In genomic region chr20:2279245-2279779, GRCh38 we compare ENCODE assay signal across 24 cellular contexts. TPM values are rescaled to one million over a fixed set of nuclear protein-coding genes. Genes with fewer than 3 reads are reported as not detected.
"Had no signal": no experiment of that assay in that cellular context is flagged by ENCODE, and none has a peak within 500 bp of the region (broad histone marks: within the 10 kb centered on the region; RNA-seq: fewer than 3 reads in every experiment).

No MANE protein-coding gene starts in this region.

- H3K36me3 Mint-ChIP-seq: neural progenitor cell had no signal

- H3K36me3 ChIP-seq: gastroesophageal sphincter, heart right ventricle, neural progenitor cell, transverse colon had no signal

- H2AFZ ChIP-seq: neural progenitor cell, parathyroid adenoma had no signal

- H3K27me3 ChIP-seq: neural progenitor cell, transverse colon had no signal

- H3K79me2 ChIP-seq: parathyroid adenoma had no signal

- H3K9me3 Mint-ChIP-seq: activated CD4-positive, alpha-beta T cell treated with anti-CD3 and anti-CD28 coated beads, Interleukin-2, amount 10 ng/mL, durations not matched to agents 24 days and 14 days; activated T-helper 1 cell treated with anti-CD3 and anti-CD28 coated beads, Interleukin-12 subunit alpha, Interleukin-12 subunit beta, Interleukin-2, Interleukin-4 antibody, amounts not matched to agents 30 ng/mL and 10 ng/mL and 1 ng/mL, durations not matched to agents 14 hours and 24 hours and 36 hours; dendritic cell treated with granulocyte-macrophage colony-stimulating factor and Interleukin-4, amounts not matched to agents 40 ng/mL and 50 ng/mL, for 4 days; neural progenitor cell had no signal

- H3K9ac ChIP-seq: neural progenitor cell, parathyroid adenoma had no signal

- H3K4me1 ChIP-seq: gastroesophageal sphincter, parathyroid adenoma, transverse colon had no signal

- DNase-seq: activated B cell treated with CpG ODN at 0.5 μM for 24 hours; activated CD4-positive, alpha-beta T cell treated with anti-CD3 and anti-CD28 coated beads, Interleukin-2, amount 10 ng/mL, durations not matched to agents 24 days and 14 days; activated naive CD4-positive, alpha-beta T cell treated with Interleukin-2 at 50 U/mL for 16 hours; aorta; cerebellar nuclear complex; heart right ventricle; left colon; midbrain; retina; stimulated activated CD4-positive, alpha-beta T cell treated with anti-CD3 and anti-CD28 coated beads, Interleukin-15, amount 100 ng/mL, for 24 hours; stimulated activated CD4-positive, alpha-beta T cell treated with anti-CD3 and anti-CD28 coated beads, Interleukin-4, amount 100 ng/mL, for 1 hour; stimulated activated naive CD4-positive, alpha-beta T cell; SW 1271; transverse colon had no signal

- H3K4me2 ChIP-seq: neural progenitor cell had no signal

- H3K27ac Mint-ChIP-seq: activated B cell treated with CpG ODN at 0.5 μM for 24 hours; activated CD4-positive, alpha-beta T cell treated with anti-CD3 and anti-CD28 coated beads, Interleukin-2, amount 10 ng/mL, durations not matched to agents 24 days and 14 days; activated T-helper 1 cell treated with anti-CD3 and anti-CD28 coated beads, Interleukin-12 subunit alpha, Interleukin-12 subunit beta, Interleukin-2, Interleukin-4 antibody, amounts not matched to agents 30 ng/mL and 10 ng/mL and 1 ng/mL, durations not matched to agents 14 hours and 24 hours and 36 hours; dendritic cell treated with granulocyte-macrophage colony-stimulating factor and Interleukin-4, amounts not matched to agents 40 ng/mL and 50 ng/mL, for 4 days; neural progenitor cell had no signal

- H3K27ac ChIP-seq: epithelial cell of prostate, gastroesophageal sphincter, heart right ventricle, neural progenitor cell, parathyroid adenoma, transverse colon had no signal

- H3K4me3 Mint-ChIP-seq: activated B cell treated with CpG ODN at 0.5 μM for 24 hours; activated CD4-positive, alpha-beta T cell treated with anti-CD3 and anti-CD28 coated beads, Interleukin-2, amount 10 ng/mL, durations not matched to agents 24 days and 14 days; activated T-helper 1 cell treated with anti-CD3 and anti-CD28 coated beads, Interleukin-12 subunit alpha, Interleukin-12 subunit beta, Interleukin-2, Interleukin-4 antibody, amounts not matched to agents 30 ng/mL and 10 ng/mL and 1 ng/mL, durations not matched to agents 14 hours and 24 hours and 36 hours; dendritic cell treated with granulocyte-macrophage colony-stimulating factor and Interleukin-4, amounts not matched to agents 40 ng/mL and 50 ng/mL, for 4 days; neural progenitor cell had no signal

- H3K4me3 ChIP-seq: gastroesophageal sphincter, heart right ventricle, lung, neural progenitor cell, transverse colon had no signal

- H3K4me1 Mint-ChIP-seq: activated B cell treated with CpG ODN at 0.5 μM for 24 hours; activated CD4-positive, alpha-beta T cell treated with anti-CD3 and anti-CD28 coated beads, Interleukin-2, amount 10 ng/mL, durations not matched to agents 24 days and 14 days had no signal

- H3K9me3 ChIP-seq: transverse colon had no signal

- ATAC-seq: gastroesophageal sphincter, heart right ventricle, left colon had no signal

- FAIRE-seq: islet of Langerhans had no signal

RNA-seq across cellular contexts. Expression of gene TGM3, which starts 16.5 kb away (rescaled TPM):
- total RNA-seq: activated B cell treated with CpG ODN at 0.5 μM for 24 hours; activated CD4-positive, alpha-beta T cell treated with anti-CD3 and anti-CD28 coated beads, Interleukin-2, amount 10 ng/mL, durations not matched to agents 24 days and 14 days; activated T-helper 1 cell treated with anti-CD3 and anti-CD28 coated beads, Interleukin-12 subunit alpha, Interleukin-12 subunit beta, Interleukin-2, Interleukin-4 antibody, amounts not matched to agents 30 ng/mL and 10 ng/mL and 1 ng/mL, durations not matched to agents 14 hours and 24 hours and 36 hours; aorta; heart right ventricle; myocyte; T-helper 2 cell treated with Interferon-gamma antibody and Interleukin-4, amounts not matched to agents 100 ng/mL and 5 ng/mL, for 36 hours had no signal
